In genomic region chr16:28822520-28823290, GRCh38 we compare ENCODE assay signal across 1 cellular context.
TF ChIP-seq lines count a peak whose summit lies in the region.

Gene ATXN2L, plus strand, starts transcription at chr16:28822999. Its CDS starts 261 bp downstream, at chr16:28823260.

TF ChIP-seq in HepG2, 621 proteins besides CTCF, POLR2A, EP300 and RAD21 (continued from another document and continues in another):
- peak; percentile 86 for TF ChIP-seq ZNF18 (CRISPR knock-in tag; IDR thresholded peaks at IDR 0.05; ENCODE audit: insufficient replicate concordance)
- TF ChIP-seq ETV5 (CRISPR knock-in tag; IDR thresholded peaks at IDR 0.05; ENCODE audit: borderline replicate concordance), result peak; percentile 81
- 0 out of 2 replicates have a peak, but pooled peaks have one; percentile 50 for TF ChIP-seq DNMT3B (CRISPR knock-in tag; conservative IDR thresholded peaks at IDR 0.05)
- TF ChIP-seq BCL6 (CRISPR knock-in tag; IDR thresholded peaks at IDR 0.05), result peak; percentile 77
- peak; percentile 79; the same call in 1 of the 2 replicates for TF ChIP-seq PBX3 (CRISPR knock-in tag; IDR thresholded peaks at IDR 0.05; ENCODE audit: borderline replicate concordance)
- no peak for TF ChIP-seq ZEB1 (IDR thresholded peaks at IDR 0.05; ENCODE audit: insufficient replicate concordance, low read depth)
- TF ChIP-seq STAT5B (CRISPR knock-in tag; IDR thresholded peaks at IDR 0.05), result peak; percentile 93
- peak; percentile 99 for TF ChIP-seq ZNF788 (CRISPR knock-in tag; IDR thresholded peaks at IDR 0.05; ENCODE audit: borderline replicate concordance)
- TF ChIP-seq BATF2 (CRISPR knock-in tag; IDR thresholded peaks at IDR 0.05), result 0 out of 2 replicates have a peak, but pooled peaks have one; percentile 25
- TF ChIP-seq ZBTB49 (CRISPR knock-in tag; IDR thresholded peaks at IDR 0.05; ENCODE audit: borderline replicate concordance), result peak; percentile 94
- no peak; the same call in 1 of the 2 replicates for TF ChIP-seq SATB2 (CRISPR knock-in tag; IDR thresholded peaks at IDR 0.05)
- no peak for TF ChIP-seq TCF7L2 (IDR thresholded peaks at IDR 0.05; ENCODE audit: low read depth, low read length)
- no peak for TF ChIP-seq CC2D1A (CRISPR knock-in tag; IDR thresholded peaks at IDR 0.05)
- peak; percentile 91 for TF ChIP-seq ATF1 (CRISPR knock-in tag; IDR thresholded peaks at IDR 0.05)
- TF ChIP-seq ZNF24 (IDR thresholded peaks at IDR 0.05), result peak; percentile 83; the same call in 1 of the 2 replicates
- TF ChIP-seq ZNF775 (CRISPR knock-in tag; IDR thresholded peaks at IDR 0.05; ENCODE audit: borderline replicate concordance), result no peak
- no peak for TF ChIP-seq ZNF253 (CRISPR knock-in tag; IDR thresholded peaks at IDR 0.05; ENCODE audit: borderline replicate concordance)
- no peak; the same call in 1 of the 2 replicates for TF ChIP-seq NFE2 (CRISPR knock-in tag; IDR thresholded peaks at IDR 0.05)
- peak; percentile 70; the same call in 1 of the 2 replicates for TF ChIP-seq ZKSCAN1 (IDR thresholded peaks at IDR 0.05; ENCODE audit: low read length)
- TF ChIP-seq CBX2 (IDR thresholded peaks at IDR 0.05; ENCODE audit: low read depth, low read length), result no peak
- no peak for TF ChIP-seq CBX2 (CRISPR knock-in tag; IDR thresholded peaks at IDR 0.05; ENCODE audit: low read depth)
- peak; percentile 93 for TF ChIP-seq ZBTB14 (CRISPR knock-in tag; IDR thresholded peaks at IDR 0.05)
- peak; percentile 64; the same call in 1 of the 2 replicates for TF ChIP-seq ZNF441 (CRISPR knock-in tag; IDR thresholded peaks at IDR 0.05; ENCODE audit: borderline replicate concordance)
- peak; percentile 91 for TF ChIP-seq U2AF1 (optimal IDR thresholded peaks at IDR 0.05; ENCODE audit: low read depth, low read length)
- peak; percentile 88 for TF ChIP-seq RBM39 (IDR thresholded peaks at IDR 0.05; ENCODE audit: low read depth, low read length, poor library complexity, severe bottlenecking)
- TF ChIP-seq JUND (CRISPR knock-in tag; IDR thresholded peaks at IDR 0.05), result peak; percentile 83
- no peak for TF ChIP-seq MTERF4 (CRISPR knock-in tag; IDR thresholded peaks at IDR 0.05)
- TF ChIP-seq SP5 (CRISPR knock-in tag; IDR thresholded peaks at IDR 0.05; ENCODE audit: borderline replicate concordance, low read depth), result peak; percentile 97
- peak; percentile 23; the same call in 1 of the 2 replicates for TF ChIP-seq PBX2 (CRISPR knock-in tag; IDR thresholded peaks at IDR 0.05)
- 0 out of 2 replicates have a peak, but pooled peaks have one; percentile 8 for TF ChIP-seq ZNF30 (CRISPR knock-in tag; IDR thresholded peaks at IDR 0.05)
- TF ChIP-seq E2F2 (CRISPR knock-in tag; IDR thresholded peaks at IDR 0.05; ENCODE audit: borderline replicate concordance), result peak; percentile 96; the same call in 1 of the 2 replicates
- peak; percentile 96 for TF ChIP-seq HMGXB3 (CRISPR knock-in tag; IDR thresholded peaks at IDR 0.05; ENCODE audit: borderline replicate concordance)
- peak; percentile 93 for TF ChIP-seq ZNF121 (CRISPR knock-in tag; IDR thresholded peaks at IDR 0.05)
- no peak for TF ChIP-seq ZNF780A (CRISPR knock-in tag; IDR thresholded peaks at IDR 0.05)
- peak; percentile 74; the same call in 1 of the 2 replicates for TF ChIP-seq THAP7 (CRISPR knock-in tag; IDR thresholded peaks at IDR 0.05)
- TF ChIP-seq HMGA1 (CRISPR knock-in tag; conservative IDR thresholded peaks at IDR 0.05), result no peak
- peak; percentile 83; the same call in 1 of the 2 replicates for TF ChIP-seq ZNF557 (CRISPR knock-in tag; IDR thresholded peaks at IDR 0.05)
- TF ChIP-seq ZNF629 (CRISPR knock-in tag; conservative IDR thresholded peaks at IDR 0.05), result no peak; the same call in 1 of the 2 replicates
- peak; percentile 94 for TF ChIP-seq MAX (IDR thresholded peaks at IDR 0.05)
